Comparison of ENCODE assay signal across 1 cellular context in the genomic region with DNA sequence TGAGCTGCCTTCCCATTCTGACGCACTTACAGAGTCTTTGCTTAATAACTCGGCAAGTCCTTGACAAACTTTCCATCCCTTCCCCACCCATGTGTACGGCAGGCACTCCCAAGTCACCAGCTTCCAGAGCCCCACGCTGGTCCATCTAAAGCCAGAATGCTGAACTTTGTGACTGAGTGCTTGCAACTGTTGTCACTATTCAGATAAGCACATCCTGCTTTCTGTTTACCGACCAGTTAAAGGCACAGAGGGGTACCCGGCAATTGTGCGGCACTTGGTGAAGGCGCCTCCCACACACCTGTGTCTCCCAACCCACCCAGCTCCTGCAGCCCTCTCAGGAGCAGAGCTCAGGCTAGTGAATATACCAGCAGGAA.
TF ChIP-seq lines count a peak whose summit lies in the region.

No MANE protein-coding gene starts in this region.

TF ChIP-seq in HepG2, 621 proteins besides CTCF, POLR2A, EP300 and RAD21 (continued from another document and continues in another):
- TF ChIP-seq FOXO4 (CRISPR knock-in tag; conservative IDR thresholded peaks at IDR 0.05) (no peak), PAF1 (CRISPR knock-in tag; IDR thresholded peaks at IDR 0.05) (no peak), ZNF160 (CRISPR knock-in tag; IDR thresholded peaks at IDR 0.05) (0 out of 2 replicates have a peak, but pooled peaks have one; percentile 34), MAX (IDR thresholded peaks at IDR 0.05) (peak; percentile 72), ZFP1 (CRISPR knock-in tag; IDR thresholded peaks at IDR 0.05) (no peak), ZNF883 (CRISPR knock-in tag; IDR thresholded peaks at IDR 0.05; ENCODE audit: not compliant biosample characterization) (no peak), SOX13 (IDR thresholded peaks at IDR 0.05) (peak; percentile 49; the same call in 1 of the 2 replicates), SOX13 (CRISPR knock-in tag; conservative IDR thresholded peaks at IDR 0.05 in 1 of 2, IDR thresholded peaks at IDR 0.05 in 1 of 2) (peak in 1 of 2 experiments; percentile 94; a peak in 2 of 4 replicates), ZNF607 (CRISPR knock-in tag; IDR thresholded peaks at IDR 0.05; ENCODE audit: borderline replicate concordance) (peak; percentile 41; the same call in 1 of the 2 replicates), SRSF4 (IDR thresholded peaks at IDR 0.05; ENCODE audit: low read depth, low read length, poor library complexity, severe bottlenecking) (no peak), MEIS2 (CRISPR knock-in tag; IDR thresholded peaks at IDR 0.05) (peak; percentile 96), ZNF12 (CRISPR knock-in tag; IDR thresholded peaks at IDR 0.05) (peak; percentile 16; the same call in 1 of the 2 replicates), AGO1 (IDR thresholded peaks at IDR 0.05; ENCODE audit: low read depth, low read length, poor library complexity, severe bottlenecking) (no peak), TARDBP (CRISPR knock-in tag; IDR thresholded peaks at IDR 0.05) (peak; percentile 91; the same call in 1 of the 2 replicates), GPN1 (CRISPR knock-in tag; IDR thresholded peaks at IDR 0.05; ENCODE audit: borderline replicate concordance) (no peak), ZMYM3 (CRISPR knock-in tag; IDR thresholded peaks at IDR 0.05) (peak; percentile 88), RARA (CRISPR knock-in tag; IDR thresholded peaks at IDR 0.05) (peak; percentile 83), FOXJ3 (CRISPR knock-in tag; IDR thresholded peaks at IDR 0.05; ENCODE audit: borderline replicate concordance) (peak; percentile 93), NCOA1 (CRISPR knock-in tag; IDR thresholded peaks at IDR 0.05) (no peak), ZNF138 (CRISPR knock-in tag; IDR thresholded peaks at IDR 0.05; ENCODE audit: low read depth) (no peak), TBL1XR1 (IDR thresholded peaks at IDR 0.05; ENCODE audit: borderline replicate concordance, low read length, partially characterized antibody) (no peak), ZFP91 (CRISPR knock-in tag; IDR thresholded peaks at IDR 0.05; ENCODE audit: borderline replicate concordance) (peak; percentile 99), SRY (CRISPR knock-in tag; IDR thresholded peaks at IDR 0.05) (no peak), MTF1 (CRISPR knock-in tag; IDR thresholded peaks at IDR 0.05) (no peak), ELF1 (CRISPR knock-in tag; IDR thresholded peaks at IDR 0.05) (peak; percentile 52; the same call in 1 of the 2 replicates), TP53 (CRISPR knock-in tag; conservative IDR thresholded peaks at IDR 0.05) (no peak), MNT (IDR thresholded peaks at IDR 0.05) (no peak), RCOR2 (CRISPR knock-in tag; IDR thresholded peaks at IDR 0.05) (peak; percentile 80), ZNF256 (CRISPR knock-in tag; conservative IDR thresholded peaks at IDR 0.05) (no peak), ATF1 (CRISPR knock-in tag; IDR thresholded peaks at IDR 0.05) (no peak), ZNF704 (CRISPR knock-in tag; IDR thresholded peaks at IDR 0.05; ENCODE audit: borderline replicate concordance) (no peak; the same call in 1 of the 2 replicates), ZNF777 (CRISPR knock-in tag; IDR thresholded peaks at IDR 0.05) (no peak), NKX3-1 (CRISPR knock-in tag; IDR thresholded peaks at IDR 0.05) (no peak), ZSCAN9 (CRISPR knock-in tag; IDR thresholded peaks at IDR 0.05; ENCODE audit: borderline replicate concordance) (peak; percentile 68; the same call in 1 of the 2 replicates), EED (CRISPR knock-in tag; IDR thresholded peaks at IDR 0.05) (no peak), MATR3 (CRISPR knock-in tag; IDR thresholded peaks at IDR 0.05) (no peak), RFX1 (IDR thresholded peaks at IDR 0.05) (no peak), GTF2F1 (IDR thresholded peaks at IDR 0.05; ENCODE audit: low read length) (no peak), KLF15 (CRISPR knock-in tag; IDR thresholded peaks at IDR 0.05; ENCODE audit: borderline replicate concordance) (no peak), EHMT2 (IDR thresholded peaks at IDR 0.05; ENCODE audit: borderline replicate concordance, low read depth, low read length) (no peak), HES4 (CRISPR knock-in tag; IDR thresholded peaks at IDR 0.05; ENCODE audit: borderline replicate concordance) (no peak), HDAC6 (IDR thresholded peaks at IDR 0.05; ENCODE audit: low read depth, low read length) (no peak)
- TF ChIP-seq, protein P1, sequence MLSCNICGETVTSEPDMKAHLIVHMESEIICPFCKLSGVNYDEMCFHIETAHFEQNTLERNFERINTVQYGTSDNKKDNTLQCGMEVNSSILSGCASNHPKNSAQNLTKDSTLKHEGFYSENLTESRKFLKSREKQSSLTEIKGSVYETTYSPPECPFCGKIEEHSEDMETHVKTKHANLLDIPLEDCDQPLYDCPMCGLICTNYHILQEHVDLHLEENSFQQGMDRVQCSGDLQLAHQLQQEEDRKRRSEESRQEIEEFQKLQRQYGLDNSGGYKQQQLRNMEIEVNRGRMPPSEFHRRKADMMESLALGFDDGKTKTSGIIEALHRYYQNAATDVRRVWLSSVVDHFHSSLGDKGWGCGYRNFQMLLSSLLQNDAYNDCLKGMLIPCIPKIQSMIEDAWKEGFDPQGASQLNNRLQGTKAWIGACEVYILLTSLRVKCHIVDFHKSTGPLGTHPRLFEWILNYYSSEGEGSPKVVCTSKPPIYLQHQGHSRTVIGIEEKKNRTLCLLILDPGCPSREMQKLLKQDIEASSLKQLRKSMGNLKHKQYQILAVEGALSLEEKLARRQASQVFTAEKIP (CRISPR knock-in tag; IDR thresholded peaks at IDR 0.05; ENCODE audit: borderline replicate concordance) = no peak
- TF ChIP-seq, protein P2, sequence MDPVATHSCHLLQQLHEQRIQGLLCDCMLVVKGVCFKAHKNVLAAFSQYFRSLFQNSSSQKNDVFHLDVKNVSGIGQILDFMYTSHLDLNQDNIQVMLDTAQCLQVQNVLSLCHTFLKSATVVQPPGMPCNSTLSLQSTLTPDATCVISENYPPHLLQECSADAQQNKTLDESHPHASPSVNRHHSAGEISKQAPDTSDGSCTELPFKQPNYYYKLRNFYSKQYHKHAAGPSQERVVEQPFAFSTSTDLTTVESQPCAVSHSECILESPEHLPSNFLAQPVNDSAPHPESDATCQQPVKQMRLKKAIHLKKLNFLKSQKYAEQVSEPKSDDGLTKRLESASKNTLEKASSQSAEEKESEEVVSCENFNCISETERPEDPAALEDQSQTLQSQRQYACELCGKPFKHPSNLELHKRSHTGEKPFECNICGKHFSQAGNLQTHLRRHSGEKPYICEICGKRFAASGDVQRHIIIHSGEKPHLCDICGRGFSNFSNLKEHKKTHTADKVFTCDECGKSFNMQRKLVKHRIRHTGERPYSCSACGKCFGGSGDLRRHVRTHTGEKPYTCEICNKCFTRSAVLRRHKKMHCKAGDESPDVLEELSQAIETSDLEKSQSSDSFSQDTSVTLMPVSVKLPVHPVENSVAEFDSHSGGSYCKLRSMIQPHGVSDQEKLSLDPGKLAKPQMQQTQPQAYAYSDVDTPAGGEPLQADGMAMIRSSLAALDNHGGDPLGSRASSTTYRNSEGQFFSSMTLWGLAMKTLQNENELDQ (CRISPR knock-in tag; IDR thresholded peaks at IDR 0.05; ENCODE audit: borderline replicate concordance) = no peak
- TF ChIP-seq, protein P3, sequence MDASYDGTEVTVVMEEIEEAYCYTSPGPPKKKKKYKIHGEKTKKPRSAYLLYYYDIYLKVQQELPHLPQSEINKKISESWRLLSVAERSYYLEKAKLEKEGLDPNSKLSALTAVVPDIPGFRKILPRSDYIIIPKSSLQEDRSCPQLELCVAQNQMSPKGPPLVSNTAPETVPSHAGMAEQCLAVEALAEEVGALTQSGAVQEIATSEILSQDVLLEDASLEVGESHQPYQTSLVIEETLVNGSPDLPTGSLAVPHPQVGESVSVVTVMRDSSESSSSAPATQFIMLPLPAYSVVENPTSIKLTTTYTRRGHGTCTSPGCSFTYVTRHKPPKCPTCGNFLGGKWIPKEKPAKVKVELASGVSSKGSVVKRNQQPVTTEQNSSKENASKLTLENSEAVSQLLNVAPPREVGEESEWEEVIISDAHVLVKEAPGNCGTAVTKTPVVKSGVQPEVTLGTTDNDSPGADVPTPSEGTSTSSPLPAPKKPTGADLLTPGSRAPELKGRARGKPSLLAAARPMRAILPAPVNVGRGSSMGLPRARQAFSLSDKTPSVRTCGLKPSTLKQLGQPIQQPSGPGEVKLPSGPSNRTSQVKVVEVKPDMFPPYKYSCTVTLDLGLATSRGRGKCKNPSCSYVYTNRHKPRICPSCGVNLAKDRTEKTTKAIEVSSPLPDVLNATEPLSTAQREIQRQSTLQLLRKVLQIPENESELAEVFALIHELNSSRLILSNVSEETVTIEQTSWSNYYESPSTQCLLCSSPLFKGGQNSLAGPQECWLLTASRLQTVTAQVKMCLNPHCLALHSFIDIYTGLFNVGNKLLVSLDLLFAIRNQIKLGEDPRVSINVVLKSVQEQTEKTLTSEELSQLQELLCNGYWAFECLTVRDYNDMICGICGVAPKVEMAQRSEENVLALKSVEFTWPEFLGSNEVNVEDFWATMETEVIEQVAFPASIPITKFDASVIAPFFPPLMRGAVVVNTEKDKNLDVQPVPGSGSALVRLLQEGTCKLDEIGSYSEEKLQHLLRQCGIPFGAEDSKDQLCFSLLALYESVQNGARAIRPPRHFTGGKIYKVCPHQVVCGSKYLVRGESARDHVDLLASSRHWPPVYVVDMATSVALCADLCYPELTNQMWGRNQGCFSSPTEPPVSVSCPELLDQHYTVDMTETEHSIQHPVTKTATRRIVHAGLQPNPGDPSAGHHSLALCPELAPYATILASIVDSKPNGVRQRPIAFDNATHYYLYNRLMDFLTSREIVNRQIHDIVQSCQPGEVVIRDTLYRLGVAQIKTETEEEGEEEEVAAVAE (CRISPR knock-in tag; IDR thresholded peaks at IDR 0.05; ENCODE audit: borderline replicate concordance) = peak; percentile 69; the same call in 1 of the 2 replicates
- TF ChIP-seq, protein P4, sequence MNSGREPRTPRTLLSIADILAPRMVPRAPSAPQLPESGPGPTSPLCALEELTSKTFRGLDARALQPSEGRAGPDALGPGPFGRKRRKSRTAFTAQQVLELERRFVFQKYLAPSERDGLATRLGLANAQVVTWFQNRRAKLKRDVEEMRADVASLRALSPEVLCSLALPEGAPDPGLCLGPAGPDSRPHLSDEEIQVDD (CRISPR knock-in tag; IDR thresholded peaks at IDR 0.05; ENCODE audit: borderline replicate concordance) = no peak
